ENCODE assay signal across 1 cellular context in genomic region chr11:111975076-111975806, GRCh38.
TF ChIP-seq lines count a peak whose summit lies in the region.

No MANE protein-coding gene starts in this region.

TF ChIP-seq in HEK293, 187 proteins besides CTCF, POLR2A, EP300 and RAD21 (continued from another document):
- TF ChIP-seq TRIM28 (IDR thresholded peaks at IDR 0.05; ENCODE audit: borderline replicate concordance, low read length), result 0 out of 2 replicates have a peak, but pooled peaks have one; percentile 48
- no peak for TF ChIP-seq ZNF76 (tag by site-specific recombination; IDR thresholded peaks at IDR 0.05; ENCODE audit: borderline replicate concordance, low read depth)
- TF ChIP-seq ZNF423 (tag by site-specific recombination; IDR thresholded peaks at IDR 0.05), result no peak
- no peak for TF ChIP-seq ZNF704 (tag by site-specific recombination; IDR thresholded peaks at IDR 0.05)
- TF ChIP-seq, protein P1, sequence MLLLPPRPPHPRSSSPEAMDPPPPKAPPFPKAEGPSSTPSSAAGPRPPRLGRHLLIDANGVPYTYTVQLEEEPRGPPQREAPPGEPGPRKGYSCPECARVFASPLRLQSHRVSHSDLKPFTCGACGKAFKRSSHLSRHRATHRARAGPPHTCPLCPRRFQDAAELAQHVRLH (tag by site-specific recombination; IDR thresholded peaks at IDR 0.05), result no peak
- peak; percentile 68 for TF ChIP-seq FEZF1 (tag by site-specific recombination; IDR thresholded peaks at IDR 0.05)
- no peak for TF ChIP-seq ZNF837 (tag by site-specific recombination; IDR thresholded peaks at IDR 0.05)
- TF ChIP-seq ZXDB (tag by site-specific recombination; IDR thresholded peaks at IDR 0.05), result no peak
- TF ChIP-seq ZNF26 (tag by site-specific recombination; IDR thresholded peaks at IDR 0.05), result no peak
- 0 out of 2 replicates have a peak, but pooled peaks have one; percentile 33 for TF ChIP-seq OSR2 (tag by site-specific recombination; IDR thresholded peaks at IDR 0.05)
- no peak for TF ChIP-seq ZFP37 (tag by site-specific recombination; IDR thresholded peaks at IDR 0.05)
- TF ChIP-seq WT1 (tag by site-specific recombination; IDR thresholded peaks at IDR 0.05), result 0 out of 2 replicates have a peak, but pooled peaks have one; percentile 30
